9 cellular contexts compared by ENCODE assay signal in genomic region chr22:28955817-28956216, GRCh38.
DNase-seq lines count a peak whose midpoint lies in the region; ATAC-seq lines count a peak whose summit lies in the region.
"Had no signal": no experiment of that assay in that cellular context is flagged by ENCODE, and none has a peak within 500 bp of the region (broad histone marks: within the 10 kb centered on the region; RNA-seq: fewer than 3 reads in every experiment).

No MANE protein-coding gene starts in this region.

- peaks cover 19% of the 10 kb centered on the region for H3K4me1 ChIP-seq in effector memory CD4-positive, alpha-beta T cell (ENCODE audit: control insufficient read depth, insufficient read depth, low read length, poor library complexity, severe bottlenecking)

- peaks cover 2 to 4% of the 10 kb centered on the region in 2 donors for H3K36me3 Mint-ChIP-seq in stimulated activated naive B cell treated with anti-CD40 and anti-IgM and Interleukin-4, amounts not matched to agents 10 μg/mL and 1 μg/mL and 100 μg/mL, for 72 hours

- H3K4me3 Mint-ChIP-seq in stimulated activated naive B cell treated with anti-CD40 and anti-IgM and Interleukin-4, amounts not matched to agents 10 μg/mL and 1 μg/mL and 100 μg/mL, for 72 hours, result peak overlapping the region in 1 of 2 donors; percentile 53

- no peak overlapping the region for H3K4me3 ChIP-seq in effector memory CD4-positive, alpha-beta T cell (ENCODE audit: insufficient read depth, low read depth, low read length, poor library complexity, severe bottlenecking)

- peaks cover 31% of the 10 kb centered on the region for H3K27me3 ChIP-seq in effector memory CD4-positive, alpha-beta T cell (replicated peaks; ENCODE audit: control insufficient read depth, insufficient read depth, low read length, poor library complexity, severe bottlenecking)

- H3K9me3 ChIP-seq in effector memory CD4-positive, alpha-beta T cell (ENCODE audit: control insufficient read depth, low read length), result no peaks in the 10 kb centered on the region

- peaks cover 21 to 53% of the 10 kb centered on the region in 2 donors for H3K27me3 Mint-ChIP-seq in stimulated activated naive B cell treated with anti-CD40 and anti-IgM and Interleukin-4, amounts not matched to agents 10 μg/mL and 1 μg/mL and 100 μg/mL, for 72 hours

- peak overlapping the region; percentile 90 for H3K27ac Mint-ChIP-seq in stimulated activated naive B cell treated with anti-CD40 and anti-IgM and Interleukin-4, amounts not matched to agents 10 μg/mL and 1 μg/mL and 100 μg/mL, for 72 hours

- peaks cover 4 to 15% of the 10 kb centered on the region in 2 donors for H3K4me1 Mint-ChIP-seq in stimulated activated naive B cell treated with anti-CD40 and anti-IgM and Interleukin-4, amounts not matched to agents 10 μg/mL and 1 μg/mL and 100 μg/mL, for 72 hours

- no peaks in the 10 kb centered on the region for H3K9me3 Mint-ChIP-seq in stimulated activated naive B cell treated with anti-CD40 and anti-IgM and Interleukin-4, amounts not matched to agents 10 μg/mL and 1 μg/mL and 100 μg/mL, for 72 hours

- H3K36me3 ChIP-seq in effector memory CD4-positive, alpha-beta T cell (ENCODE audit: control insufficient read depth, insufficient read depth, low read length), result no peaks in the 10 kb centered on the region

- no peak overlapping the region for H3K27ac ChIP-seq in effector memory CD4-positive, alpha-beta T cell (ENCODE audit: insufficient read depth, low read length, poor library complexity, severe bottlenecking)

- peak; percentile 39 for DNase-seq in activated CD4-positive, alpha-beta T cell treated with anti-CD3 and anti-CD28 coated beads for 1 hour
- peak; percentile 53 to 68 (median 56) for DNase-seq in effector memory CD4-positive, alpha-beta T cell
- peak; percentile 57 for DNase-seq in stimulated activated naive B cell treated with anti-CD40 and anti-IgM and Interleukin-4, amounts not matched to agents 10 μg/mL and 1 μg/mL and 100 μg/mL, for 72 hours
- no peak for DNase-seq in D341Med (ENCODE audit: low spot score)
- DNase-seq in left cardiac atrium, result no peak
- DNase-seq: IMR-90 had no signal

- ATAC-seq in HG02943 (IDR thresholded peaks at IDR 0.05; ENCODE audit: low read depth, unreplicated experiment) (peak; percentile 67), HG03521 (IDR thresholded peaks at IDR 0.05; ENCODE audit: unreplicated experiment) (no peak), GM21737 (IDR thresholded peaks at IDR 0.05; ENCODE audit: unreplicated experiment) (no peak), left cardiac atrium (no peak)
- ATAC-seq in stimulated activated naive B cell treated with anti-CD40 and anti-IgM and Interleukin-4, amounts not matched to agents 10 μg/mL and 1 μg/mL and 100 μg/mL, for 72 hours (replicated peaks), result peak; percentile 90 to 94

- intact Hi-C loops in left cardiac atrium (cut with DNase I), result no loop called here

Comparison
In these comparisons a context has a peak if more than half of its experiments do, and no peak if none do; other contexts are left out.
1. ATAC-seq: peak in HG02943 (single experiment) and stimulated activated naive B cell treated with anti-CD40 and anti-IgM and Interleukin-4, amounts not matched to agents 10 μg/mL and 1 μg/mL and 100 μg/mL, for 72 hours (2 of 2); none in HG03521 (single experiment), GM21737 (single experiment) and left cardiac atrium (0 of 2).
2. DNase-seq: peak in activated CD4-positive, alpha-beta T cell treated with anti-CD3 and anti-CD28 coated beads for 1 hour (single experiment), effector memory CD4-positive, alpha-beta T cell (3 of 3) and stimulated activated naive B cell treated with anti-CD40 and anti-IgM and Interleukin-4, amounts not matched to agents 10 μg/mL and 1 μg/mL and 100 μg/mL, for 72 hours (single experiment); none in D341Med (single experiment) and left cardiac atrium (single experiment).